ENCODE assay signal across 8 cellular contexts in the genomic region with DNA sequence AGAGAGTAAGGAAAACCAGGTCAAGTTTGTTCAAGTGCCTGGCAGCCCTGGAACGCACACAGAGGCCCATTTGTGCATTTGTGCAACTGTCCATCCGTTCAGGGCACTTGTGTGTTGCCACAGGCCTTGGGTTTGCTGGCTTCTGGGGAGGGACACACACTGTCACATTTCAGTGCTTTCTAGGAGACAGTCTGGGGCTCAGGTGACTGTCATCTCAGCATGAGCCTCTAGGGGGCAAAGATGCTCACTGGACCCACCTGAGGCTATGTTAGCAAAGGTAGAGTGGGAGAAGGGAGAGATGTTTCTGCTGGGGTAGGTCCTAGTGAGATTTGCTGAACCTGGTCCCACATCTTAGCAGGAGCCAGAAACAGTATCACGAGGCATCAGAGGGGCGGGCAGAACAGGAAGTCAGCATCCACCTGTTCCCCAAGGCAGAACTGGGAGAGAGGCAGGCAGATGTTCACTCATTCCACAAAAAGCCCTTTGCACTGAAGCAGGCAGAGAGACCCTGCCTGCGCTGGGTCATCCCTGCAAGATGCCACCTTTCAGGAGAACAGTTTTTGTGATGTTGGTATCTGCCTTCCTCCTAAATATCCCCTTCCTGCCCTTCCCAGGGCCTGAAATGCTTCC. TPM values are rescaled to one million over a fixed set of nuclear protein-coding genes. Genes with fewer than 3 reads are reported as not detected.
A peak's percentile ranks its signal among the peaks of the same experiment; 100 is the strongest.
DNase-seq lines count a peak whose midpoint lies in the region; ATAC-seq and TF ChIP-seq lines count a peak whose summit lies in the region.

No MANE protein-coding gene starts in this region.

- no peak overlapping the region for H3K27ac ChIP-seq in CD4-positive, alpha-beta T cell (ENCODE audit: low read depth, low read length)

- peak; percentile 83 for ATAC-seq in CD4-positive, alpha-beta T cell (ENCODE audit: poor library complexity)
- ATAC-seq in HG02610 (IDR thresholded peaks at IDR 0.05; ENCODE audit: unreplicated experiment) (peak; percentile 59), HG03095 (IDR thresholded peaks at IDR 0.05; ENCODE audit: unreplicated experiment) (no peak)

- peak overlapping the region; percentile 40 for H3K27ac Mint-ChIP-seq in CD4-positive, alpha-beta T cell
- peak overlapping the region; percentile 15 for H3K27ac Mint-ChIP-seq in activated naive CD4-positive, alpha-beta T cell treated with anti-CD3 and anti-CD28 coated beads, Interleukin-2, amount 50 U/mL, for 24 hours

- CTCF ChIA-PET in CD4-positive, alpha-beta T cell (lab: Charles Lee) = interaction anchor here (1.5 kb wide), 1 partner anchor 58 kb away, joined by 4 read pairs; no protein-coding TSS in a partner anchor

- H3K27me3 ChIP-seq in CD4-positive, alpha-beta T cell (ENCODE audit: control insufficient read depth, insufficient read depth, low read length) = no peaks in the 10 kb centered on the region

- H3K27me3 Mint-ChIP-seq in CD4-positive, alpha-beta T cell = no peaks in the 10 kb centered on the region
- H3K27me3 Mint-ChIP-seq in activated naive CD4-positive, alpha-beta T cell treated with anti-CD3 and anti-CD28 coated beads, Interleukin-2, amount 50 U/mL, for 24 hours = no peaks in the 10 kb centered on the region

- TF ChIP-seq CTCF in CD4-positive, alpha-beta T cell (IDR thresholded peaks at IDR 0.05) = peak; percentile 77

- intact Hi-C loops in CD4-positive, alpha-beta T cell (cut with DNase I, micrococcal nuclease) = loop anchor here (1.0 to 5.0 kb wide), 5 partner anchors 43 to 131 kb away; no protein-coding TSS in a partner anchor

- POLR2A ChIA-PET in CD4-positive, alpha-beta T cell (lab: Charles Lee) = interaction anchor here (1.1 kb wide), 1 partner anchor 28 kb away, joined by 4 read pairs; no protein-coding TSS in a partner anchor

- no peaks in the 10 kb centered on the region for H3K9me3 Mint-ChIP-seq in CD4-positive, alpha-beta T cell
- H3K9me3 Mint-ChIP-seq in activated naive CD4-positive, alpha-beta T cell treated with anti-CD3 and anti-CD28 coated beads, Interleukin-2, amount 50 U/mL, for 24 hours = no peaks in the 10 kb centered on the region

- DNase-seq in CD4-positive, alpha-beta T cell = peak; percentile 35 to 64 (median 58)
- DNase-seq in RPMI8226 (peak; percentile 70), iPS-NIHi11 (ENCODE audit: low spot score) (peak; percentile 66), NK-92 (lab: John Stamatoyannopoulos, UW; ENCODE audit: unreplicated experiment) (no peak)
- DNase-seq in stimulated activated CD8-positive, alpha-beta memory T cell treated with anti-CD3 and anti-CD28 coated beads, Interleukin-15, amount 100 ng/mL, for 1 hour (ENCODE audit: low read depth) = peak; percentile 46

- H3K4me1 Mint-ChIP-seq in CD4-positive, alpha-beta T cell (ENCODE audit: low read depth) = peaks cover 26% of the 10 kb centered on the region
- peaks cover 33% of the 10 kb centered on the region for H3K4me1 Mint-ChIP-seq in activated naive CD4-positive, alpha-beta T cell treated with anti-CD3 and anti-CD28 coated beads, Interleukin-2, amount 50 U/mL, for 24 hours

- H3K4me3 Mint-ChIP-seq in CD4-positive, alpha-beta T cell = no peak overlapping the region
- H3K4me3 Mint-ChIP-seq in activated naive CD4-positive, alpha-beta T cell treated with anti-CD3 and anti-CD28 coated beads, Interleukin-2, amount 50 U/mL, for 24 hours = no peak overlapping the region

- no peaks in the 10 kb centered on the region for H3K36me3 Mint-ChIP-seq in CD4-positive, alpha-beta T cell (ENCODE audit: low read depth)
- no peaks in the 10 kb centered on the region for H3K36me3 Mint-ChIP-seq in activated naive CD4-positive, alpha-beta T cell treated with anti-CD3 and anti-CD28 coated beads, Interleukin-2, amount 50 U/mL, for 24 hours

- no peaks in the 10 kb centered on the region for H3K9me3 ChIP-seq in CD4-positive, alpha-beta T cell (ENCODE audit: control insufficient read depth, low read length)

RNA-seq across cellular contexts. Expression of gene RAI1, which starts 48.5 kb away (rescaled TPM):
- total RNA-seq in CD4-positive, alpha-beta T cell = 10 to 100 TPM; 19.3 to 25.2 TPM
